ENCODE assay signal across 1 cellular context in the genomic region with DNA sequence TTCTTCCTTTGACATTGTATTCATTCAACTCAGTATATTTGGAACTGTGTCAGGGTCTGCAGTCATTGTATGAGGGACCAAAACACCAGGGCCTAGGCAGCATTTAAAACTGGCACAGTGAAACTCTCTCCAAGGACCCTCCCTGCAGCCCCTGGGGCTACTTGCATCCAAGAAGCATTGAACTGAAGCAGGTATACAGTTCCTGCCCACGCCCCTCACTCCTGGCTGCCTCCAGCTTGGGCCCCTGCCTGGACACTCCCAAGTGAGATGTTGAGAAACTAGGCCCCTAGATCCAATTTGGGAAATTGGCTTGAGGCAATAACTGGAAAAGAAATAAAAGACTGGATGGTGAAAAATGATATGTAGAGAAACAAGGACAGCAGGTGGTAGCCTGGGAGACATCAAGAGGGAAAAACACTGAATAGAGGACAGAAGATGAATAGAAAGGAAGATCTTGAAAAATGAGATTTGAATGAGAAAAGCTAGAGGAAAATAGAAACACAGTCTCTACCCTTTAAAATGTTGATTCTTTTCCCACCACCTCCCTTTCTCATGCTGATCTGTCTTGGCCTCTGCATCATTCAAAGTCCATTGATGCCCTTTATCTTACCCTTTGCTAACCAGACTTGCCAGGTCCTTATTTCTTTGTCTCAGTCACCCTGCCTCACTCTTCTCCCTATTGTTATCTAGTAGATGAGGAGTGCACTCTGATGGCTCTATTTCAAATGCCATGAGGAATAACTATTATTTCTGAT.
TF ChIP-seq lines count a peak whose summit lies in the region.

No MANE protein-coding gene starts in this region.

TF ChIP-seq in H1, 55 proteins besides CTCF, POLR2A, EP300 and RAD21:
- TF ChIP-seq CHD1 (IDR thresholded peaks at IDR 0.05; ENCODE audit: low read depth, low read length) (no peak), RBBP5 (IDR thresholded peaks at IDR 0.05; ENCODE audit: borderline replicate concordance, low read depth, low read length) (no peak), NANOG (IDR thresholded peaks at IDR 0.05; ENCODE audit: insufficient read depth, low read depth, low read length, poor library complexity, severe bottlenecking) (peak; percentile 77), BRCA1 (IDR thresholded peaks at IDR 0.05; ENCODE audit: low read depth, low read length) (no peak), TCF12 (IDR thresholded peaks at IDR 0.05; ENCODE audit: low read depth, low read length) (no peak), CBX5 (IDR thresholded peaks at IDR 0.05; ENCODE audit: low read depth, low read length) (no peak), HDAC2 (IDR thresholded peaks at IDR 0.05; ENCODE audit: borderline replicate concordance in 1 of 2, low read depth in 2 of 2, low read length in 2 of 2) (peak in 1 of 2 experiments; percentile 44; a peak in 1 of 4 replicates), POU5F1 (IDR thresholded peaks at IDR 0.05; ENCODE audit: low read depth, low read length) (peak; percentile 69; the same call in 1 of the 2 replicates), CHD7 (IDR thresholded peaks at IDR 0.05; ENCODE audit: insufficient replicate concordance, low read length) (peak; percentile 80), ATF2 (IDR thresholded peaks at IDR 0.05; ENCODE audit: low read length) (no peak), SIRT6 (IDR thresholded peaks at IDR 0.05; ENCODE audit: low read length) (no peak), CEBPB (IDR thresholded peaks at IDR 0.05; ENCODE audit: low read depth, low read length) (no peak), YY1 (IDR thresholded peaks at IDR 0.05; ENCODE audit: low read depth, low read length) (0 out of 2 replicates have a peak, but pooled peaks have one; percentile 27)
TF ChIP-seq in H1: peak in this region for 5.
